In genomic region chr21:41168391-41169257, GRCh38 we compare ENCODE assay signal across 1 cellular context.
A peak's percentile ranks its signal among the peaks of the same experiment; 100 is the strongest.
TF ChIP-seq lines count a peak whose summit lies in the region.

No MANE protein-coding gene starts in this region.

TF ChIP-seq in HEK293, 187 proteins besides CTCF, POLR2A, EP300 and RAD21 (continued from another document):
- TF ChIP-seq PRDM4 (tag by site-specific recombination; IDR thresholded peaks at IDR 0.05) (0 out of 2 replicates have a peak, but pooled peaks have one; percentile 11), OSR2 (tag by site-specific recombination; IDR thresholded peaks at IDR 0.05) (0 out of 2 replicates have a peak, but pooled peaks have one; percentile 18), ZNF544 (tag by site-specific recombination; IDR thresholded peaks at IDR 0.05) (no peak), GLIS2 (tag by site-specific recombination; IDR thresholded peaks at IDR 0.05) (peak; percentile 67), ZNF510 (tag by site-specific recombination; IDR thresholded peaks at IDR 0.05; ENCODE audit: insufficient replicate concordance) (no peak), ZIC2 (tag by site-specific recombination; IDR thresholded peaks at IDR 0.05) (peak; percentile 57), SALL2 (tag by site-specific recombination; IDR thresholded peaks at IDR 0.05; ENCODE audit: borderline replicate concordance) (no peak), GFI1B (tag by site-specific recombination; IDR thresholded peaks at IDR 0.05) (no peak), ZBTB10 (tag by site-specific recombination; IDR thresholded peaks at IDR 0.05) (peak; percentile 57; the same call in 1 of the 2 replicates), ZNF140 (tag by site-specific recombination; IDR thresholded peaks at IDR 0.05) (no peak), PBX3 (CRISPR knock-in tag; IDR thresholded peaks at IDR 0.05) (no peak), ZNF398 (tag by site-specific recombination; IDR thresholded peaks at IDR 0.05) (peak; percentile 86), ZNF707 (tag by site-specific recombination; IDR thresholded peaks at IDR 0.05) (no peak), REST (tag by site-specific recombination; IDR thresholded peaks at IDR 0.05) (0 out of 2 replicates have a peak, but pooled peaks have one; percentile 23), ZNF341 (tag by site-specific recombination; IDR thresholded peaks at IDR 0.05; ENCODE audit: low read depth) (peak; percentile 71), EGR2 (tag by site-specific recombination; IDR thresholded peaks at IDR 0.05; ENCODE audit: low read depth) (peak; percentile 83), ZBTB26 (tag by site-specific recombination; optimal IDR thresholded peaks at IDR 0.05) (peak; percentile 70), MYNN (tag by site-specific recombination; IDR thresholded peaks at IDR 0.05; ENCODE audit: borderline replicate concordance) (no peak), ZNF292 (tag by site-specific recombination; IDR thresholded peaks at IDR 0.05; ENCODE audit: borderline replicate concordance, low read depth) (no peak), SP3 (tag by site-specific recombination; IDR thresholded peaks at IDR 0.05) (peak; percentile 52), ZNF791 (tag by site-specific recombination; IDR thresholded peaks at IDR 0.05) (no peak), ZEB2 (tag by site-specific recombination; IDR thresholded peaks at IDR 0.05) (0 out of 2 replicates have a peak, but pooled peaks have one; percentile 14), ZFHX2 (tag by site-specific recombination; conservative IDR thresholded peaks at IDR 0.05) (peak; percentile 78), ZNF335 (tag by site-specific recombination; conservative IDR thresholded peaks at IDR 0.05) (peak; percentile 59), KLF8 (tag by site-specific recombination; IDR thresholded peaks at IDR 0.05) (peak; percentile 53; the same call in 1 of the 2 replicates), WT1 (tag by site-specific recombination; IDR thresholded peaks at IDR 0.05) (0 out of 2 replicates have a peak, but pooled peaks have one; percentile 11), ZNF600 (tag by site-specific recombination; IDR thresholded peaks at IDR 0.05) (no peak), KLF17 (tag by site-specific recombination; IDR thresholded peaks at IDR 0.05) (0 out of 2 replicates have a peak, but pooled peaks have one; percentile 18), ZSCAN4 (tag by site-specific recombination; IDR thresholded peaks at IDR 0.05) (no peak), ZNF76 (tag by site-specific recombination; IDR thresholded peaks at IDR 0.05; ENCODE audit: borderline replicate concordance, low read depth) (0 out of 2 replicates have a peak, but pooled peaks have one; percentile 37), PRDM10 (tag by site-specific recombination; IDR thresholded peaks at IDR 0.05) (peak; percentile 18), GLI4 (tag by site-specific recombination; IDR thresholded peaks at IDR 0.05) (no peak), ZNF239 (tag by site-specific recombination; IDR thresholded peaks at IDR 0.05) (no peak), ZNF416 (tag by site-specific recombination; IDR thresholded peaks at IDR 0.05) (no peak), ZNF366 (tag by site-specific recombination; conservative IDR thresholded peaks at IDR 0.05) (no peak), TRIM28 (IDR thresholded peaks at IDR 0.05; ENCODE audit: borderline replicate concordance, low read length) (no peak)
